Comparison of ENCODE assay signal across 10 cellular contexts in the genomic region with DNA sequence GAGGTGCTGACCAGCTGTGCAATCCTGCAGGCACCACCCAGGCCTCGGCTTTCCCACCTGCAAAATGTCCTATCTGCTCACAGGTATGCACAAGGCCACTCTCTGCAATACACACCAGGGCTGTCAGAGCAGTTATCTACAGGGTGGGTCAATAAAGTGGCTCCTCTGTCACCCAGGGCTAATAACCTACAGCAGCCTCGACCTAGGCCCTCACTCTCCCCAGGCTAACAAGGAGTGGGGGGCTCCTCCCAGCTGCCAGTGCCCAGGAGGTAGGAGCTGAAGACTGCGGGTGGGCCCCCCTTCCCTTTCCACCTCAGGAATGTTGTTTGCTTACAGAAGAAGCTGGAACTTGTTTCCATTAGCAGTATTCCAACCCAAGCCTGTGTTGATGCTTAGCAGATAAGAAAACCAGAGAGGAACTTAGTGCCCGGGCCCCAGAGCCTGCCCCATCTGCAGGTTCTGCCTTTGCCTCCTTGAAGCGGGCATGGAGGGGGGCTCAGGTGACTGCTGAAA. TPM values are rescaled to one million over a fixed set of nuclear protein-coding genes. Genes with fewer than 3 reads are reported as not detected.
DNase-seq lines count a peak whose midpoint lies in the region; ATAC-seq and TF ChIP-seq lines count a peak whose summit lies in the region.
"Had no signal": no experiment of that assay in that cellular context is flagged by ENCODE, and none has a peak within 500 bp of the region (broad histone marks: within the 10 kb centered on the region; RNA-seq: fewer than 3 reads in every experiment).

No MANE protein-coding gene starts in this region.

- 13 to 16% methylated on average over 4 to 5 of the region's 5 CpGs for WGBS in body of pancreas, 2 donors
- WGBS in mesodermal cell (ENCODE audit: insufficient coverage in 2 of 2), 2 experiments: 58 to 88% methylated on average over 2 to 4 of the region's 5 CpGs
- 19 to 36% methylated on average over 3 to 5 of the region's 5 CpGs for WGBS in upper lobe of left lung, 2 donors

- TF ChIP-seq CTCF in cardiac muscle cell (IDR thresholded peaks at IDR 0.05; ENCODE audit: low read depth, low read length) (no peak), body of pancreas (IDR thresholded peaks at IDR 0.05) (no peak), upper lobe of left lung (IDR thresholded peaks at IDR 0.05) (no peak)

- H3K9me3 ChIP-seq in cardiac muscle cell (ENCODE audit: low read depth): no peaks in the 10 kb centered on the region
- no peaks in the 10 kb centered on the region for H3K9me3 ChIP-seq in body of pancreas
- H3K9me3 ChIP-seq in mesodermal cell (ENCODE audit: control insufficient read depth, low read length): no peaks in the 10 kb centered on the region
- no peaks in the 10 kb centered on the region for H3K9me3 ChIP-seq in upper lobe of left lung

- H3K36me3 ChIP-seq in cardiac muscle cell: no peaks in the 10 kb centered on the region
- H3K36me3 ChIP-seq in body of pancreas (replicated peaks in 1 of 2; ENCODE audit: insufficient read depth in 1 of 2, low read depth in 2 of 2): peaks cover 0 to 2% of the 10 kb centered on the region in 2 donors
- H3K36me3 ChIP-seq in mesodermal cell (ENCODE audit: control insufficient read depth, insufficient read depth, low read length): peaks cover 58% of the 10 kb centered on the region
- peaks cover 0 to 14% (median 1%) of the 10 kb centered on the region in 4 donors for H3K36me3 ChIP-seq in upper lobe of left lung

- H3K27ac ChIP-seq in cardiac muscle cell: peak overlapping the region; percentile 92
- H3K27ac ChIP-seq in body of pancreas: peak overlapping the region; percentile 83 to 98 (median 90)
- H3K27ac ChIP-seq in mesodermal cell (ENCODE audit: low read depth, low read length, severe bottlenecking): peak overlapping the region; percentile 92
- peak overlapping the region; percentile 75 to 95 (median 82) for H3K27ac ChIP-seq in upper lobe of left lung

- H3K4me1 ChIP-seq in cardiac muscle cell (ENCODE audit: low read depth) (peaks cover 52% of the 10 kb centered on the region), body of pancreas (peaks cover 98% of the 10 kb centered on the region), mesodermal cell (ENCODE audit: control insufficient read depth, insufficient read depth, low read length, poor library complexity, severe bottlenecking) (peaks cover 94% of the 10 kb centered on the region), upper lobe of left lung (peaks cover 96 to 100% (median 99%) of the 10 kb centered on the region in 4 donors)

- H3K27me3 ChIP-seq in cardiac muscle cell (no peaks in the 10 kb centered on the region), body of pancreas (no peaks in the 10 kb centered on the region), upper lobe of left lung (no peaks in the 10 kb centered on the region)

- TF ChIP-seq POLR2A in body of pancreas (IDR thresholded peaks at IDR 0.05) (no peak), upper lobe of left lung (IDR thresholded peaks at IDR 0.05) (no peak)

- TF ChIP-seq EP300 in upper lobe of left lung (IDR thresholded peaks at IDR 0.05): no peak

- DNase-seq in cardiac muscle cell (ENCODE audit: low read depth in 1 of 2, low spot score in 1 of 2) (peak in 1 of 2 donors; percentile 55), Right ventricle myocardium superior (no peak), body of pancreas (peak in 1 of 4 donors; percentile 28), upper lobe of left lung (no peak)
- DNase-seq: COR-L47 had no signal

- intact Hi-C loops in Right ventricle myocardium superior (cut with DNase I) (no loop called here), body of pancreas (cut with DNase I) (no loop called here)

- H3K4me3 ChIP-seq in cardiac muscle cell: no peak overlapping the region
- no peak overlapping the region for H3K4me3 ChIP-seq in body of pancreas
- no peak overlapping the region for H3K4me3 ChIP-seq in mesodermal cell (ENCODE audit: extremely low read depth, insufficient read depth, low read length, poor library complexity, severe bottlenecking)
- peak overlapping the region in 1 of 4 donors; percentile 11 for H3K4me3 ChIP-seq in upper lobe of left lung

- ATAC-seq in Right ventricle myocardium superior (ENCODE audit: poor library complexity): no peak
- ATAC-seq in body of pancreas: peak; percentile 5
- no peak for ATAC-seq in upper lobe of left lung (ENCODE audit: low FRiP score in 2 of 2)
- no peak for ATAC-seq in HG02798 (IDR thresholded peaks at IDR 0.05; ENCODE audit: poor library complexity, unreplicated experiment)
- no peak for ATAC-seq in HG02571 (IDR thresholded peaks at IDR 0.05; ENCODE audit: unreplicated experiment)
- no peak for ATAC-seq in esophagus mucosa
- ATAC-seq: activated CD4-positive, CD25-positive, alpha-beta regulatory T cell treated with anti-CD3 and anti-CD28 coated beads, Interleukin-2, amount 50 U/mL, for 24 hours had no signal

RNA-seq across cellular contexts. Expression of a gene that starts 26.8 kb away (rescaled TPM):
- 131 and 174 TPM in 2 replicates for total RNA-seq in cardiac muscle cell
- polyA plus RNA-seq in cardiac muscle cell: 88.7 and 98.0 TPM in 2 replicates
- 138 TPM for total RNA-seq in Right ventricle myocardium superior
- total RNA-seq in body of pancreas: 100 to 1,000 TPM; 294 to 323 TPM
- 360 TPM for polyA plus RNA-seq in mesodermal cell (2013, experiment 1 of 2)
- 289 TPM for polyA plus RNA-seq in mesodermal cell (2013, experiment 2 of 2)
- 100 to 1,000 TPM; 486 to 925 (median 599) TPM for total RNA-seq in upper lobe of left lung
- 487 TPM for total RNA-seq in esophagus mucosa
